21 cellular contexts compared by ENCODE assay signal in the genomic region with DNA sequence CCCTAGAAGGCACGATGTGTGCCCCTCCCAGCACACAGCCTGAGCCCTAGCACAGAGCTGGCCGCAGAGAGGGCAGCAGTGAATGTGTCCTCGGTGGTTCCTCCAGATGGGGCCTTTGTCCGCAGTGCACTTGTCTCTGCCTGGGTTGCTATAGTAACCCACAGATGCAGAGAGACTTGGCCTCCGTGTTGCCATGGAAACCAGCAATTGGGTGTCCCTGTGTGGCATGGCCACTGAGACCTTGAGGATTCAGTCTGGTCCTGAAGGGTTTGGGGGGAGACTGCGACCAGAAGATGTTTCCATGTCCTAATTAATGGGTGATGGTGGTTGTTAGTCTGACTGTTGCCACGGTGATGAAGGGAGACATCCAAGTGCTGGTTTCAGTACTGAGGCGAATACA. TPM values are rescaled to one million over a fixed set of nuclear protein-coding genes. Genes with fewer than 3 reads are reported as not detected.
DNase-seq lines count a peak whose midpoint lies in the region; ATAC-seq and TF ChIP-seq lines count a peak whose summit lies in the region.
"Had no signal": no experiment of that assay in that cellular context is flagged by ENCODE, and none has a peak within 500 bp of the region (broad histone marks: within the 10 kb centered on the region; RNA-seq: fewer than 3 reads in every experiment).

No MANE protein-coding gene starts in this region.

- no peak overlapping the region for H3K4me3 ChIP-seq in HAP-1
- H3K4me3 ChIP-seq: lower lobe of right lung, SK-N-MC, upper lobe of left lung had no signal

- H3K36me3 ChIP-seq in HAP-1 (replicated peaks): no peaks in the 10 kb centered on the region
- H3K36me3 ChIP-seq: lower lobe of right lung, upper lobe of left lung had no signal

- peaks cover 9% of the 10 kb centered on the region for H3K27me3 Mint-ChIP-seq in glutamatergic neuron (ENCODE audit: unreplicated experiment)
- peaks cover 5 to 39% (median 23%) of the 10 kb centered on the region in 5 donors for H3K27me3 Mint-ChIP-seq in naive thymus-derived CD8-positive, alpha-beta T cell

- H3K9me3 Mint-ChIP-seq in glutamatergic neuron (ENCODE audit: unreplicated experiment): peaks cover 8% of the 10 kb centered on the region
- H3K9me3 Mint-ChIP-seq in naive thymus-derived CD8-positive, alpha-beta T cell: no peaks in the 10 kb centered on the region
- H3K9me3 Mint-ChIP-seq: activated naive CD4-positive, alpha-beta T cell treated with anti-CD3 and anti-CD28 coated beads, Interleukin-2, amount 10 ng/mL, durations not matched to agents 7 days and 5 days; dendritic cell treated with granulocyte-macrophage colony-stimulating factor and Interleukin-4, amounts not matched to agents 40 ng/mL and 50 ng/mL, for 4 days; natural killer cell treated with Interleukin-12 subunit alpha and Interleukin-12 subunit beta and Interleukin-15 and Interleukin-18, amount 100 ng/mL, for 72 hours; stimulated activated naive B cell treated with anti-CD40 and anti-IgM and Interleukin-4, amounts not matched to agents 10 μg/mL and 1 μg/mL and 100 μg/mL, for 72 hours had no signal

- H3K4me3 Mint-ChIP-seq in glutamatergic neuron (ENCODE audit: unreplicated experiment): peak overlapping the region; percentile 55
- no peak overlapping the region for H3K4me3 Mint-ChIP-seq in naive thymus-derived CD8-positive, alpha-beta T cell
- H3K4me3 Mint-ChIP-seq: activated naive CD4-positive, alpha-beta T cell treated with anti-CD3 and anti-CD28 coated beads, Interleukin-2, amount 10 ng/mL, durations not matched to agents 7 days and 5 days; CD4-positive, CD25-positive, alpha-beta regulatory T cell; dendritic cell treated with granulocyte-macrophage colony-stimulating factor and Interleukin-4, amounts not matched to agents 40 ng/mL and 50 ng/mL, for 4 days; natural killer cell treated with Interleukin-12 subunit alpha and Interleukin-12 subunit beta and Interleukin-15 and Interleukin-18, amount 100 ng/mL, for 72 hours; stimulated activated naive B cell treated with anti-CD40 and anti-IgM and Interleukin-4, amounts not matched to agents 10 μg/mL and 1 μg/mL and 100 μg/mL, for 72 hours had no signal

- H3K4me1 ChIP-seq in HAP-1: no peaks in the 10 kb centered on the region
- H3K4me1 ChIP-seq: lower lobe of right lung had no signal

- TF ChIP-seq CTCF in glutamatergic neuron (IDR thresholded peaks at IDR 0.05; ENCODE audit: partially characterized antibody, unreplicated experiment): no peak

- no peak overlapping the region for H3K27ac Mint-ChIP-seq in glutamatergic neuron (ENCODE audit: unreplicated experiment)
- H3K27ac Mint-ChIP-seq in naive thymus-derived CD8-positive, alpha-beta T cell: no peak overlapping the region
- H3K27ac Mint-ChIP-seq: activated naive CD4-positive, alpha-beta T cell treated with anti-CD3 and anti-CD28 coated beads, Interleukin-2, amount 10 ng/mL, durations not matched to agents 7 days and 5 days; CD4-positive, CD25-positive, alpha-beta regulatory T cell; dendritic cell treated with granulocyte-macrophage colony-stimulating factor and Interleukin-4, amounts not matched to agents 40 ng/mL and 50 ng/mL, for 4 days; natural killer cell treated with Interleukin-12 subunit alpha and Interleukin-12 subunit beta and Interleukin-15 and Interleukin-18, amount 100 ng/mL, for 72 hours; stimulated activated naive B cell treated with anti-CD40 and anti-IgM and Interleukin-4, amounts not matched to agents 10 μg/mL and 1 μg/mL and 100 μg/mL, for 72 hours had no signal

- peaks cover 20% of the 10 kb centered on the region for H3K4me1 Mint-ChIP-seq in glutamatergic neuron (ENCODE audit: low read depth, unreplicated experiment)
- H3K4me1 Mint-ChIP-seq in naive thymus-derived CD8-positive, alpha-beta T cell: peaks cover 1 to 4% (median 2%) of the 10 kb centered on the region in 4 donors
- H3K4me1 Mint-ChIP-seq: activated naive CD4-positive, alpha-beta T cell treated with anti-CD3 and anti-CD28 coated beads, Interleukin-2, amount 10 ng/mL, durations not matched to agents 7 days and 5 days had no signal

- POLR2A ChIA-PET in naive thymus-derived CD8-positive, alpha-beta T cell (lab: Charles Lee): no interaction called here

- H3K27me3 ChIP-seq in HAP-1 (ENCODE audit: low read depth): peaks cover 12% of the 10 kb centered on the region; the same call in 1 of the 2 replicates
- H3K27me3 ChIP-seq: upper lobe of left lung had no signal

- in situ Hi-C loops in HAP-1 (cut with MboI; ENCODE audit: low sequenced_read_pairs): no loop called here

- H3K9me3 ChIP-seq in HAP-1: no peaks in the 10 kb centered on the region
- H3K9me3 ChIP-seq: lower lobe of right lung, upper lobe of left lung had no signal

- no peaks in the 10 kb centered on the region for H3K36me3 Mint-ChIP-seq in glutamatergic neuron (ENCODE audit: unreplicated experiment)
- H3K36me3 Mint-ChIP-seq in naive thymus-derived CD8-positive, alpha-beta T cell: no peaks in the 10 kb centered on the region
- H3K36me3 Mint-ChIP-seq: activated naive CD4-positive, alpha-beta T cell treated with anti-CD3 and anti-CD28 coated beads, Interleukin-2, amount 10 ng/mL, durations not matched to agents 7 days and 5 days; CD4-positive, CD25-positive, alpha-beta regulatory T cell; natural killer cell treated with Interleukin-12 subunit alpha and Interleukin-12 subunit beta and Interleukin-15 and Interleukin-18, amount 100 ng/mL, for 72 hours; stimulated activated naive B cell treated with anti-CD40 and anti-IgM and Interleukin-4, amounts not matched to agents 10 μg/mL and 1 μg/mL and 100 μg/mL, for 72 hours had no signal

- no peak for ATAC-seq in naive thymus-derived CD8-positive, alpha-beta T cell
- ATAC-seq: lower lobe of right lung; natural killer cell treated with Interleukin-12 subunit alpha and Interleukin-12 subunit beta and Interleukin-15 and Interleukin-18, amount 100 ng/mL, for 72 hours; stimulated activated naive B cell treated with anti-CD40 and anti-IgM and Interleukin-4, amounts not matched to agents 10 μg/mL and 1 μg/mL and 100 μg/mL, for 72 hours had no signal

- DNase-seq in NCI-H146 (lab: John Stamatoyannopoulos, UW) (peak; percentile 41), NCI-H146 treated with DMSO at 0.1 percent for 48 hours (lab: John Stamatoyannopoulos, UW; ENCODE audit: unreplicated experiment) (no peak), NCI-H2227 treated with DMSO at 0.1 percent for 48 hours (lab: John Stamatoyannopoulos, UW) (peak; percentile 51), glutamatergic neuron (peak; percentile 48), retina (peak; percentile 80), HAP-1 (ENCODE audit: low spot score in 2 of 2) (no peak)
- DNase-seq in naive thymus-derived CD8-positive, alpha-beta T cell: no peak
- no peak for DNase-seq in activated CD4-positive, alpha-beta T cell treated with anti-CD3 and anti-CD28 coated beads, Interleukin-2, amount 50 U/mL, for 4 hours
- DNase-seq: activated CD4-positive, alpha-beta T cell treated with anti-CD3 and anti-CD28 coated beads, Interleukin-2, amount 50 U/mL, for 1 hour; activated naive CD4-positive, alpha-beta T cell treated with anti-CD3 and anti-CD28 coated beads, Interleukin-2, amount 10 ng/mL, durations not matched to agents 7 days and 5 days; activated T-cell treated with anti-CD3 and anti-CD28 coated beads, Interleukin-2, amount 50 U/mL, for 1 hour; CD4-positive, CD25-positive, alpha-beta regulatory T cell; EL; lower lobe of right lung; NCI-H187; NCI-H526 treated with DMSO at 0.1 percent for 48 hours; stimulated activated naive B cell treated with anti-CD40 and anti-IgM and Interleukin-4, amounts not matched to agents 10 μg/mL and 1 μg/mL and 100 μg/mL, for 72 hours; upper lobe of left lung had no signal

RNA-seq across cellular contexts. Expression of a gene that starts 42.6 kb away (rescaled TPM):
- 2.8 TPM for total RNA-seq in glutamatergic neuron (ENCODE audit: unreplicated experiment)
- not detected for total RNA-seq in naive thymus-derived CD8-positive, alpha-beta T cell
- polyA plus RNA-seq in naive thymus-derived CD8-positive, alpha-beta T cell: under 1 TPM in 2 of 3 donors, not detected in 1; 0.05 to 0.18 TPM
- total RNA-seq: natural killer cell treated with Interleukin-12 subunit alpha and Interleukin-12 subunit beta and Interleukin-15 and Interleukin-18, amount 100 ng/mL, for 72 hours had no signal

RNA-seq across cellular contexts. Expression of a gene that starts 51.3 kb away (rescaled TPM):
- total RNA-seq in glutamatergic neuron (ENCODE audit: unreplicated experiment): 217 TPM
- total RNA-seq in naive thymus-derived CD8-positive, alpha-beta T cell: 100 to 1,000 TPM; 310 to 319 TPM
- 100 to 1,000 TPM; 408 to 500 (median 458) TPM for polyA plus RNA-seq in naive thymus-derived CD8-positive, alpha-beta T cell

Comparison
In these comparisons a context has a peak if more than half of its experiments do, and no peak if none do; other contexts are left out.
1. DNase-seq: peak in NCI-H146 (single experiment), NCI-H2227 treated with DMSO at 0.1 percent for 48 hours (single experiment), glutamatergic neuron (single experiment) and retina (single experiment); none in NCI-H146 treated with DMSO at 0.1 percent for 48 hours (single experiment), naive thymus-derived CD8-positive, alpha-beta T cell (0 of 10), activated CD4-positive, alpha-beta T cell treated with anti-CD3 and anti-CD28 coated beads, Interleukin-2, amount 50 U/mL, for 4 hours (0 of 2) and HAP-1 (0 of 2).